In the genomic region with DNA sequence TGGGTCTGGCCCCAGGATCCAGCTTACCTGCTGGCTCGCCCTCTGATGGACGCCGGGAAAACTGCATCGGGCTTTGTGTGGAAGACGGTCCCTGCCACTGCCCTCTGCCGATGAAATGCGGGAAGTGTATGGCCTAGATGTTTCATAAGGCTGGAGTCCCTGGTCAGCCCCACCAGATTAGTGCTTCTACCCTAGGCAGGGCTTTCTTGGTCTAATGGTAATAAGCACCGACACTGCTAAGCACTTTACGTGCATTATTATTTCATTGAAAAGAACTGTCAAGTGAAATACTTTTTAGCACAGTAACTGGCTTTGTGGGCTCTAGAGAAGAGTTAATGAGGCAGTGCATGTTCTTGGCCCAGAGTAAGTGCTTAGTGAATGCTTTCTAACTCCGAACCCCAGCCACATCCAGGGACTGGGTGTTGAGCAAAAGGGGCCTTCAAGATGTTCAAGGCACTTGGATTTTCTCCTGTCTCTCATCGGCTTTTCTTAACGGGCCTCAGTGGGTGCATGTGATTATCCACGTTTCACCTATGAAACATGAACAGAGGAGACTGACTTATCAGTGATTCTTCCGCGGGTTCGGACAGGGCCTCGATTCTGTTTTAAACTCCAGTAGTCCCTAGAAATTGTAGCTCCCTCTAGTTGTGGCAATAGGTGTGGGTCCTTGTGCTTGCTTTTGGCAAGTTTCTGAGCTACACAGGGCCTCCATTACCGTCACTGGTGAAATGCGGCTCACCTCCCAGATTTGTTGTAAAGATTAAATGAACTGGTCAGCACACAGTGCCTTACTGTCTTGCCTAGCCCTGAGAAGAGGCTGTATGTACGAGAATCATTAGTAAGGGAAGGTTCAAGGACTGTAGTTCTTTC, we compare ENCODE assay signal across 8 cellular contexts. TPM values are rescaled to one million over a fixed set of nuclear protein-coding genes. Genes with fewer than 3 reads are reported as not detected.
DNase-seq lines count a peak whose midpoint lies in the region; ATAC-seq and TF ChIP-seq lines count a peak whose summit lies in the region.

No MANE protein-coding gene starts in this region.

- H3K27ac ChIP-seq in H9 (ENCODE audit: insufficient read length, low read depth, low read length) (no peak overlapping the region), SK-N-MC (peak overlapping the region; percentile 66), osteoblast (ENCODE audit: low read depth, low read length) (peak overlapping the region; percentile 5), thoracic aorta (no peak overlapping the region)

- peaks cover 8% of the 10 kb centered on the region; the same call in 1 of the 2 replicates for H3K79me2 ChIP-seq in H9 (ENCODE audit: insufficient read depth, low read length)
- H3K79me2 ChIP-seq in osteoblast (ENCODE audit: insufficient read depth, low read length): peaks cover 50% of the 10 kb centered on the region

- H3K4me2 ChIP-seq in H9 (ENCODE audit: insufficient read depth, insufficient read length, low read length): no peak overlapping the region
- no peak overlapping the region for H3K4me2 ChIP-seq in osteoblast (ENCODE audit: insufficient read depth, low read length)

- no peak overlapping the region for H3K14ac ChIP-seq in H9 (ENCODE audit: insufficient read depth, low read length)

- TF ChIP-seq CTCF in H9 (conservative IDR thresholded peaks at IDR 0.05) (peak; percentile 99), osteoblast (IDR thresholded peaks at IDR 0.05; ENCODE audit: extremely low read depth, low read depth, low read length) (peak; percentile 100), thoracic aorta (IDR thresholded peaks at IDR 0.05) (peak; percentile 100)

- H3K9me3 ChIP-seq in H9 (ENCODE audit: control insufficient read depth, low read depth, low read length) (no peaks in the 10 kb centered on the region), SK-N-MC (ENCODE audit: low read depth, low read length) (no peaks in the 10 kb centered on the region), osteoblast (ENCODE audit: low read depth, low read length) (no peaks in the 10 kb centered on the region), thoracic aorta (no peaks in the 10 kb centered on the region)

- WGBS in H9 (ENCODE audit: extremely low coverage, insufficient read length, low lambda C conversion rate): no CpG with 5 or more reads among the region's 20 CpGs

- no peak overlapping the region for H3T11ph ChIP-seq in H9 (ENCODE audit: low read length)

- peak; percentile 50 for ATAC-seq in thoracic aorta (ENCODE audit: insufficient number of reproducible peaks, low FRiP score, low read depth)

- no peaks in the 10 kb centered on the region for H3K9me3 Mint-ChIP-seq in H9
- H3K9me3 Mint-ChIP-seq in activated naive CD4-positive, alpha-beta T cell treated with anti-CD3 and anti-CD28 coated beads for 36 hours: no peaks in the 10 kb centered on the region

- intact Hi-C loops in activated naive CD4-positive, alpha-beta T cell treated with anti-CD3 and anti-CD28 coated beads for 36 hours (cut with micrococcal nuclease): loop anchor here (1.0 kb wide), 2 partner anchors 23 to 103 kb away; no protein-coding TSS in a partner anchor

- DNase-seq in EH (ENCODE audit: low read depth): peak; percentile 91
- peak; percentile 97 for DNase-seq in H9
- DNase-seq in NCI-H1092 treated with DMSO at 0.1 percent for 48 hours (lab: John Stamatoyannopoulos, UW): peak; percentile 81
- no peak for DNase-seq in SK-N-MC (ENCODE audit: low read depth, low spot score)
- DNase-seq in activated naive CD4-positive, alpha-beta T cell treated with anti-CD3 and anti-CD28 coated beads for 36 hours: peak; percentile 96
- peak; percentile 83 for DNase-seq in germinal center (ENCODE audit: low spot score)
- peak; percentile 96 for DNase-seq in osteoblast (ENCODE audit: insufficient read length, low spot score, missing footprints)
- peak; percentile 90 for DNase-seq in thoracic aorta (ENCODE audit: low spot score)

- H2BK5ac ChIP-seq in H9 (ENCODE audit: insufficient read length, low read length): no peak overlapping the region

- no peak overlapping the region for H4K5ac ChIP-seq in H9 (ENCODE audit: insufficient read length, low read depth, low read length)

- no peaks in the 10 kb centered on the region for H3K79me1 ChIP-seq in H9 (ENCODE audit: insufficient read depth, low read depth, low read length, poor library complexity, severe bottlenecking)

- H2BK120ac ChIP-seq in H9 (ENCODE audit: low read depth, low read length, poor library complexity, severe bottlenecking): no peak overlapping the region

- no peaks in the 10 kb centered on the region; the same call in none of the 2 replicates for H3K27me3 Mint-ChIP-seq in H9 (ENCODE audit: low read depth)
- no peaks in the 10 kb centered on the region for H3K27me3 Mint-ChIP-seq in activated naive CD4-positive, alpha-beta T cell treated with anti-CD3 and anti-CD28 coated beads for 36 hours (ENCODE audit: low read depth)

- H3K4me3 Mint-ChIP-seq in H9: peak overlapping the region in 1 of 2 experiments; percentile 35; a peak in 2 of 5 replicates
- H3K4me3 Mint-ChIP-seq in activated naive CD4-positive, alpha-beta T cell treated with anti-CD3 and anti-CD28 coated beads for 36 hours: peak overlapping the region; percentile 6

- H2AFZ ChIP-seq in H9 (ENCODE audit: low read length): no peak overlapping the region
- no peak overlapping the region for H2AFZ ChIP-seq in osteoblast (ENCODE audit: low read length)

- no peaks in the 10 kb centered on the region for H3K27me3 ChIP-seq in H9 (ENCODE audit: insufficient read depth, low read length)
- no peaks in the 10 kb centered on the region for H3K27me3 ChIP-seq in osteoblast (ENCODE audit: insufficient read depth, low read length)
- no peaks in the 10 kb centered on the region for H3K27me3 ChIP-seq in thoracic aorta (replicated peaks; ENCODE audit: insufficient read depth)

- CTCF ChIA-PET in activated naive CD4-positive, alpha-beta T cell treated with anti-CD3 and anti-CD28 coated beads for 36 hours (lab: Charles Lee): interaction anchor here (0.6 to 14.2 kb wide), 21 partner anchors 9 to 203 kb away, joined by 3 to 353 read pairs (median 3); partner anchors contain the start of genes BLTP2, FAM222B, NEK8 and RPL23A

- H2BK15ac ChIP-seq in H9 (ENCODE audit: low read depth, low read length): no peak overlapping the region

- peaks cover 3% of the 10 kb centered on the region for H3K23me2 ChIP-seq in H9 (ENCODE audit: insufficient read length, low read depth, low read length, poor library complexity, severe bottlenecking)

- H3K4me1 ChIP-seq in H9 (ENCODE audit: insufficient read depth, low read length): peaks cover 5% of the 10 kb centered on the region; the same call in 1 of the 2 replicates
- peaks cover 15% of the 10 kb centered on the region for H3K4me1 ChIP-seq in osteoblast (ENCODE audit: insufficient read depth, low read length)
- peaks cover 20 to 26% of the 10 kb centered on the region in 2 donors for H3K4me1 ChIP-seq in thoracic aorta (ENCODE audit: control insufficient read depth in 1 of 2, low read depth in 2 of 2)

- H3K4ac ChIP-seq in H9 (ENCODE audit: low read depth, low read length): no peak overlapping the region

- H3K4me3 ChIP-seq in SK-N-MC (no peak overlapping the region), osteoblast (ENCODE audit: insufficient read depth, low read length) (no peak overlapping the region), thoracic aorta (no peak overlapping the region)

- H3K18ac ChIP-seq in H9 (ENCODE audit: insufficient read length, low read depth, low read length): no peak overlapping the region

- no peak overlapping the region for H2BK20ac ChIP-seq in H9 (ENCODE audit: low read depth, low read length, poor library complexity, severe bottlenecking)

- H3K56ac ChIP-seq in H9 (ENCODE audit: insufficient read length, low read depth, low read length): no peak overlapping the region

- H4K20me1 ChIP-seq in H9 (ENCODE audit: control insufficient read depth, insufficient read depth, insufficient read length) (no peaks in the 10 kb centered on the region), osteoblast (ENCODE audit: insufficient read depth, low read length) (peaks cover 51% of the 10 kb centered on the region)

- peak overlapping the region; percentile 48 to 87 (median 53); a peak in 4 of 7 replicates for H3K27ac Mint-ChIP-seq in H9
- peak overlapping the region; percentile 71 for H3K27ac Mint-ChIP-seq in activated naive CD4-positive, alpha-beta T cell treated with anti-CD3 and anti-CD28 coated beads for 36 hours

- no peak overlapping the region for H3K9ac ChIP-seq in H9 (ENCODE audit: extremely low read depth, insufficient read length, low read length)
- H3K9ac ChIP-seq in SK-N-MC (ENCODE audit: insufficient read length): no peak overlapping the region

- H2BK12ac ChIP-seq in H9 (ENCODE audit: insufficient read length, low read depth, low read length): no peak overlapping the region

- H4K8ac ChIP-seq in H9 (replicated peaks; ENCODE audit: insufficient read length, low read depth, low read length): no peak overlapping the region

- H3K4me1 Mint-ChIP-seq in H9: peaks cover 14 to 31% of the 10 kb centered on the region in 2 experiments
- H3K4me1 Mint-ChIP-seq in activated naive CD4-positive, alpha-beta T cell treated with anti-CD3 and anti-CD28 coated beads for 36 hours (ENCODE audit: low read depth): peaks cover 38% of the 10 kb centered on the region

- no peak overlapping the region for H3K23ac ChIP-seq in H9 (ENCODE audit: insufficient read length, low read depth, low read length)

- peaks cover 41 to 71% (median 47%) of the 10 kb centered on the region in 3 experiments for H3K36me3 Mint-ChIP-seq in H9 (ENCODE audit: insufficient read depth in 1 of 3, low read depth in 3 of 3)
- peaks cover 26% of the 10 kb centered on the region for H3K36me3 Mint-ChIP-seq in activated naive CD4-positive, alpha-beta T cell treated with anti-CD3 and anti-CD28 coated beads for 36 hours (ENCODE audit: low read depth)

- no peak overlapping the region for H4K91ac ChIP-seq in H9 (ENCODE audit: insufficient read length, low read depth, low read length)

- H3K36me3 ChIP-seq in SK-N-MC (ENCODE audit: insufficient read depth, low read length) (peaks cover 60% of the 10 kb centered on the region), osteoblast (ENCODE audit: insufficient read depth, low read length) (peaks cover 54% of the 10 kb centered on the region), thoracic aorta (peaks cover 6% of the 10 kb centered on the region)

- no peak overlapping the region for H2AK5ac ChIP-seq in H9 (ENCODE audit: insufficient read length, low read length)

RNA-seq across cellular contexts. Expression of gene TRAF4, which starts 6.6 kb away (rescaled TPM):
- 227 and 237 TPM in 2 replicates for total RNA-seq in H9 (2021)
- 10 to 100 TPM; 75.9 to 80.4 TPM for total RNA-seq in activated naive CD4-positive, alpha-beta T cell treated with anti-CD3 and anti-CD28 coated beads for 36 hours
- total RNA-seq in osteoblast: 36.8 and 47.0 TPM in 2 replicates
- total RNA-seq in thoracic aorta: 10 to 100 TPM in 1 of 2 donors, 1 to 10 TPM in 1; 9.9 to 22.4 TPM

RNA-seq across cellular contexts. Expression of gene NEK8, which starts 21.8 kb away (rescaled TPM):
- total RNA-seq in H9 (2021) (16.6 and 18.8 TPM in 2 replicates), osteoblast (6.2 and 7.2 TPM in 2 replicates), thoracic aorta (1 to 10 TPM; 1.5 to 2.2 TPM)
- 1 to 10 TPM; 3.1 to 3.2 TPM for total RNA-seq in activated naive CD4-positive, alpha-beta T cell treated with anti-CD3 and anti-CD28 coated beads for 36 hours

RNA-seq across cellular contexts. Expression of gene TLCD1, which starts 24.4 kb away (rescaled TPM):
- 46.4 and 50.7 TPM in 2 replicates for total RNA-seq in H9 (2021)
- total RNA-seq in activated naive CD4-positive, alpha-beta T cell treated with anti-CD3 and anti-CD28 coated beads for 36 hours: 1 to 10 TPM; 4.0 to 4.6 TPM
- total RNA-seq in osteoblast: 3.2 and 4.0 TPM in 2 replicates
- total RNA-seq in thoracic aorta: 1 to 10 TPM in 1 of 2 donors, not detected in 1; 1.9 TPM

RNA-seq across cellular contexts. Expression of gene RPL23A, which starts 30.6 kb away (rescaled TPM):
- 2,008 and 2,053 TPM in 2 replicates for total RNA-seq in H9 (2021)
- total RNA-seq in activated naive CD4-positive, alpha-beta T cell treated with anti-CD3 and anti-CD28 coated beads for 36 hours: 1,000 to 10,000 TPM; 2,756 to 2,921 TPM
- total RNA-seq in osteoblast: 428 and 494 TPM in 2 replicates
- total RNA-seq in thoracic aorta: 100 to 1,000 TPM; 279 to 387 TPM

RNA-seq across cellular contexts. Expression of gene RAB34, which starts 32.7 kb away (rescaled TPM):
- total RNA-seq in H9 (2021) (189 and 190 TPM in 2 replicates), osteoblast (176 and 186 TPM in 2 replicates), thoracic aorta (100 to 1,000 TPM; 288 to 381 TPM)
- total RNA-seq in activated naive CD4-positive, alpha-beta T cell treated with anti-CD3 and anti-CD28 coated beads for 36 hours: 10 to 100 TPM; 10.2 to 12.3 TPM

Comparison
In these comparisons a context has a peak if more than half of its experiments do, and no peak if none do; other contexts are left out.
1. H3K27ac ChIP-seq: peak in SK-N-MC (single experiment) and osteoblast (single experiment); none in H9 (single experiment) and thoracic aorta (0 of 2).
2. Peak in every context shown above with its lines, with median percentiles within 50 percentile points of each other: CTCF ChIP-seq.